In the genomic region with DNA sequence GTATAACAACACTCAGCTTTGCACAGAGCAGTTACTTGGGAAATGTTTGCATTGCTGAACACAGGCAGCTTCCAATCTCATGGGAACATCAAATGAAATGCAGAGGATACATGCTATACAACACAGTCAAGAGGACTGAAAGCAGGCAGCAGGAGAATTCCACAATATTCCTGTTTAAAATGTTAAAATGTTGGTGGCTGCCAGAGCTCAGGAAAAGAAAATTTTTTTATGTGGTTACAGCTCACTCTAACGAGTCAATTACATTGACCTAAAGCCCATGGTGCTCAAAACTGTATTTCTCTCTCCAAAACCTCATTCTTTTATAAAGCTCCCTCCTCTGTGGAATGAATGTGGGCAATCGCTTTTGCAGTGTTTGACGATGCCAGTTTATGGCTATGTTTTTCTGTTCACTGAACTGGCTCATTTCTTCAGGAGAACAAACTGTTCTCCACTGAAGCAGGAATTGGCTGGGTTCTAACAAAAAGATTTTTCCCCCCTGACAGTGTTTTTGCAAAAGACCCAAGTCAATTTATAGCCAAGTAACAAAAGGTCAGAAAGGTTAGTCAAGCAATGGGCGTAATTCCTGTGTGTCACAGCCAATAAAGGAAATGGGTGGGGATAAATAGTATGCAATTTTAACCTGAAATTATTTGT, we compare ENCODE assay signal across 10 cellular contexts.
DNase-seq lines count a peak whose midpoint lies in the region; ATAC-seq and TF ChIP-seq lines count a peak whose summit lies in the region.
"Had no signal": no experiment of that assay in that cellular context is flagged by ENCODE, and none has a peak within 500 bp of the region (broad histone marks: within the 10 kb centered on the region; RNA-seq: fewer than 3 reads in every experiment).

No MANE protein-coding gene starts in this region.

- TF ChIP-seq CTCF in SK-N-SH (IDR thresholded peaks at IDR 0.05) (no peak), uterus (IDR thresholded peaks at IDR 0.05) (peak in 1 of 4 experiments; percentile 16)

- TF ChIP-seq EP300 in SK-N-SH (IDR thresholded peaks at IDR 0.05; ENCODE audit: borderline replicate concordance in 1 of 2, low read depth in 1 of 2, low read length in 1 of 2) = no peak

- ATAC-seq in SK-N-SH treated with all-trans-retinoic acid at 6 μM for 48 hours = no peak; the same call in 2 of the 3 replicates
- no peak for ATAC-seq in GM18519 (IDR thresholded peaks at IDR 0.05; ENCODE audit: low FRiP score, unreplicated experiment)

- H3K27me3 ChIP-seq in SK-N-SH (ENCODE audit: insufficient read depth) (no peaks in the 10 kb centered on the region), neuronal stem cell (ENCODE audit: control insufficient read depth in 3 of 3, insufficient read depth in 3 of 3, low read depth in 1 of 3, low read length in 3 of 3) (no peaks in the 10 kb centered on the region), uterus (no peaks in the 10 kb centered on the region)

- TF ChIP-seq POLR2A in uterus (IDR thresholded peaks at IDR 0.05) = peak; percentile 27 to 74

- 77% methylated on average over 4 of the region's 4 CpGs for WGBS in SK-N-SH (ENCODE audit: low lambda C conversion rate)
- WGBS in neuronal stem cell (ENCODE audit: extremely low coverage in 2 of 2, insufficient read length in 2 of 2, insufficient replicate concordance in 1 of 2), 2 donors = no CpG with 5 or more reads among the region's 4 CpGs

- intact Hi-C loops in uterus (cut with DNase I; ENCODE audit: low total_unique reads) = no loop called here

- no peak overlapping the region for H2BK5ac ChIP-seq in neuronal stem cell (ENCODE audit: low read length)

- POLR2A ChIA-PET in SK-N-SH (lab: Yijun Ruan, JAX) = no interaction called here

- DNase-seq in SK-N-SH = no peak
- DNase-seq in glomerular endothelial cell (ENCODE audit: extremely low read depth, low read depth, low spot score) = peak; percentile 94
- no peak for DNase-seq in neuronal stem cell (ENCODE audit: low spot score)
- peak; percentile 29 to 68 for DNase-seq in uterus
- no peak for DNase-seq in GM03348 (ENCODE audit: low spot score)
- no peak for DNase-seq in NOMO-1 (lab: John Stamatoyannopoulos, UW; ENCODE audit: unreplicated experiment in 2 of 2)
- DNase-seq: activated CD4-positive, alpha-beta T cell treated with anti-CD3 and anti-CD28 coated beads, Interleukin-2, amount 50 U/mL, for 4 hours had no signal

- no peaks in the 10 kb centered on the region for H4K20me1 ChIP-seq in SK-N-SH (ENCODE audit: insufficient read depth)

- H4K91ac ChIP-seq in neuronal stem cell (ENCODE audit: low read depth, low read length, poor library complexity) = no peak overlapping the region

- peaks cover 0 to 21% of the 10 kb centered on the region in 2 experiments; a peak in 3 of 4 replicates for H3K4me1 ChIP-seq in SK-N-SH (ENCODE audit: control insufficient read depth in 1 of 2, insufficient read depth in 2 of 2, low read depth in 1 of 2, low read length in 1 of 2)
- H3K4me1 ChIP-seq in neuronal stem cell (ENCODE audit: control insufficient read depth in 2 of 2, insufficient read depth in 1 of 2, low read depth in 1 of 2, low read length in 2 of 2) = peaks cover 23 to 27% of the 10 kb centered on the region in 2 donors
- peaks cover 26 to 36% of the 10 kb centered on the region in 2 donors for H3K4me1 ChIP-seq in uterus

- CTCF ChIA-PET in SK-N-SH (lab: Yijun Ruan, JAX) = interaction anchor here (0.8 to 1.7 kb wide), 4 partner anchors 10 to 163 kb away, joined by 3 to 7 read pairs (median 3); no protein-coding TSS in a partner anchor

- H3K18ac ChIP-seq in neuronal stem cell (ENCODE audit: low read length) = no peak overlapping the region

- no peak overlapping the region; the same call in 1 of the 2 replicates for H3K9ac ChIP-seq in SK-N-SH
- no peak overlapping the region for H3K9ac ChIP-seq in neuronal stem cell (ENCODE audit: low read depth, low read length, poor library complexity)

- H2AK5ac ChIP-seq in neuronal stem cell (ENCODE audit: low read depth, low read length) = no peak overlapping the region

- H3K79me1 ChIP-seq in neuronal stem cell (ENCODE audit: low read depth, low read length) = no peaks in the 10 kb centered on the region

- H3K14ac ChIP-seq in neuronal stem cell (ENCODE audit: low read length) = no peak overlapping the region

- H4K8ac ChIP-seq in neuronal stem cell (ENCODE audit: low read depth, low read length) = no peak overlapping the region

- no peak overlapping the region for H2BK15ac ChIP-seq in neuronal stem cell (ENCODE audit: low read length)

- no peak overlapping the region for H3K23ac ChIP-seq in neuronal stem cell (ENCODE audit: low read depth, low read length, poor library complexity)

- no peaks in the 10 kb centered on the region for H3K9me3 ChIP-seq in SK-N-SH
- H3K9me3 ChIP-seq in neuronal stem cell (replicated peaks in 1 of 2; ENCODE audit: control insufficient read depth in 2 of 2, insufficient read depth in 1 of 2, low read depth in 1 of 2, low read length in 2 of 2) = no peaks in the 10 kb centered on the region
- no peaks in the 10 kb centered on the region for H3K9me3 ChIP-seq in uterus

- H2AFZ ChIP-seq in SK-N-SH (ENCODE audit: low read depth) (no peak overlapping the region), neuronal stem cell (ENCODE audit: low read length) (peak overlapping the region; percentile 3)

- 0 out of 2 replicates have a peak overlapping the region, but pooled peaks have one; percentile 51 for H3K4me2 ChIP-seq in SK-N-SH
- H3K4me2 ChIP-seq in neuronal stem cell (ENCODE audit: insufficient read depth, low read length, poor library complexity, severe bottlenecking) = no peak overlapping the region

- H3K36me3 ChIP-seq in SK-N-SH (replicated peaks in 1 of 2; ENCODE audit: control insufficient read depth in 1 of 2, insufficient read depth in 2 of 2, low read length in 1 of 2) (no peaks in the 10 kb centered on the region), neuronal stem cell (replicated peaks in 1 of 2; ENCODE audit: control insufficient read depth in 2 of 2, insufficient read depth in 2 of 2, low read length in 2 of 2) (no peaks in the 10 kb centered on the region), uterus (no peaks in the 10 kb centered on the region)

- H2BK12ac ChIP-seq in neuronal stem cell (ENCODE audit: low read length) = no peak overlapping the region

- peaks cover 10% of the 10 kb centered on the region for H3K79me2 ChIP-seq in SK-N-SH (ENCODE audit: insufficient read depth)

- no peak for TF ChIP-seq RAD21 in SK-N-SH (IDR thresholded peaks at IDR 0.05; ENCODE audit: low read length)

- H3K4me3 ChIP-seq in SK-N-SH (ENCODE audit: low read depth in 2 of 2, low read length in 1 of 2) = no peak overlapping the region
- no peak overlapping the region for H3K4me3 ChIP-seq in neuronal stem cell (ENCODE audit: low read length in 2 of 2)
- no peak overlapping the region for H3K4me3 ChIP-seq in uterus
- H3K4me3 ChIP-seq: GM12878 had no signal

- no peak overlapping the region for H3K4ac ChIP-seq in neuronal stem cell (ENCODE audit: low read length)

- no peaks in the 10 kb centered on the region for H3K9me2 ChIP-seq in SK-N-SH

- peaks cover 20% of the 10 kb centered on the region for H3F3A ChIP-seq in SK-N-SH (replicated peaks; ENCODE audit: insufficient read depth)

- H2BK120ac ChIP-seq in neuronal stem cell (ENCODE audit: low read depth, low read length) = no peak overlapping the region

- H3K27ac ChIP-seq in SK-N-SH (ENCODE audit: low read depth in 2 of 2, low read length in 1 of 2) = peak overlapping the region in 1 of 2 experiments; percentile 90; a peak in 2 of 4 replicates
- peak overlapping the region; percentile 12 for H3K27ac ChIP-seq in neuronal stem cell (replicated peaks; ENCODE audit: low read length)
- H3K27ac ChIP-seq in uterus = peak overlapping the region; percentile 95 to 99

TF ChIP-seq in SK-N-SH, 30 proteins besides CTCF, POLR2A, EP300 and RAD21 (continues in another document):
- TF ChIP-seq, protein P1, sequence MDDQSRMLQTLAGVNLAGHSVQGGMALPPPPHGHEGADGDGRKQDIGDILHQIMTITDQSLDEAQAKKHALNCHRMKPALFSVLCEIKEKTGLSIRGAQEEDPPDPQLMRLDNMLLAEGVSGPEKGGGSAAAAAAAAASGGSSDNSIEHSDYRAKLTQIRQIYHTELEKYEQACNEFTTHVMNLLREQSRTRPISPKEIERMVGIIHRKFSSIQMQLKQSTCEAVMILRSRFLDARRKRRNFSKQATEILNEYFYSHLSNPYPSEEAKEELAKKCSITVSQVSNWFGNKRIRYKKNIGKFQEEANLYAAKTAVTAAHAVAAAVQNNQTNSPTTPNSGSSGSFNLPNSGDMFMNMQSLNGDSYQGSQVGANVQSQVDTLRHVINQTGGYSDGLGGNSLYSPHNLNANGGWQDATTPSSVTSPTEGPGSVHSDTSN (IDR thresholded peaks at IDR 0.05) = no peak
- TF ChIP-seq EZH2phosphoT487 (IDR thresholded peaks at IDR 0.05; ENCODE audit: borderline replicate concordance, low read depth) = no peak
- no peak for TF ChIP-seq SMC3 (IDR thresholded peaks at IDR 0.05; ENCODE audit: low read depth, low read length)
- no peak for TF ChIP-seq YY1 (IDR thresholded peaks at IDR 0.05; ENCODE audit: low read depth)
- TF ChIP-seq GATA2 (CRISPR knock-in tag; IDR thresholded peaks at IDR 0.05) = no peak
- no peak for TF ChIP-seq FOXM1 (IDR thresholded peaks at IDR 0.05; ENCODE audit: low read depth)

TF ChIP-seq in SK-N-SH treated with all-trans-retinoic acid at 6 μM for 48 hours, 23 proteins besides CTCF, POLR2A, EP300 and RAD21:
- TF ChIP-seq ESRRG (CRISPR knock-in tag; IDR thresholded peaks at IDR 0.05) (no peak), BACH2 (CRISPR knock-in tag; IDR thresholded peaks at IDR 0.05; ENCODE audit: borderline replicate concordance) (no peak), ZNF565 (CRISPR knock-in tag; conservative IDR thresholded peaks at IDR 0.05; ENCODE audit: low read depth) (no peak), ZFP3 (CRISPR knock-in tag; IDR thresholded peaks at IDR 0.05) (no peak), OSR1 (CRISPR knock-in tag; IDR thresholded peaks at IDR 0.05) (no peak), ISL1 (CRISPR knock-in tag; IDR thresholded peaks at IDR 0.05) (no peak), RARB (CRISPR knock-in tag; IDR thresholded peaks at IDR 0.05) (no peak), TOX (CRISPR knock-in tag; IDR thresholded peaks at IDR 0.05; ENCODE audit: borderline replicate concordance) (no peak)
TF ChIP-seq in SK-N-SH treated with all-trans-retinoic acid at 6 μM for 48 hours: peak in this region for 0.

Comparison
In these comparisons a context has a peak if more than half of its experiments do, and no peak if none do; other contexts are left out.
1. DNase-seq: peak in glomerular endothelial cell (single experiment) and uterus (2 of 2); none in SK-N-SH (single experiment), neuronal stem cell (single experiment), GM03348 (single experiment) and NOMO-1 (0 of 2).